In the genomic region with DNA sequence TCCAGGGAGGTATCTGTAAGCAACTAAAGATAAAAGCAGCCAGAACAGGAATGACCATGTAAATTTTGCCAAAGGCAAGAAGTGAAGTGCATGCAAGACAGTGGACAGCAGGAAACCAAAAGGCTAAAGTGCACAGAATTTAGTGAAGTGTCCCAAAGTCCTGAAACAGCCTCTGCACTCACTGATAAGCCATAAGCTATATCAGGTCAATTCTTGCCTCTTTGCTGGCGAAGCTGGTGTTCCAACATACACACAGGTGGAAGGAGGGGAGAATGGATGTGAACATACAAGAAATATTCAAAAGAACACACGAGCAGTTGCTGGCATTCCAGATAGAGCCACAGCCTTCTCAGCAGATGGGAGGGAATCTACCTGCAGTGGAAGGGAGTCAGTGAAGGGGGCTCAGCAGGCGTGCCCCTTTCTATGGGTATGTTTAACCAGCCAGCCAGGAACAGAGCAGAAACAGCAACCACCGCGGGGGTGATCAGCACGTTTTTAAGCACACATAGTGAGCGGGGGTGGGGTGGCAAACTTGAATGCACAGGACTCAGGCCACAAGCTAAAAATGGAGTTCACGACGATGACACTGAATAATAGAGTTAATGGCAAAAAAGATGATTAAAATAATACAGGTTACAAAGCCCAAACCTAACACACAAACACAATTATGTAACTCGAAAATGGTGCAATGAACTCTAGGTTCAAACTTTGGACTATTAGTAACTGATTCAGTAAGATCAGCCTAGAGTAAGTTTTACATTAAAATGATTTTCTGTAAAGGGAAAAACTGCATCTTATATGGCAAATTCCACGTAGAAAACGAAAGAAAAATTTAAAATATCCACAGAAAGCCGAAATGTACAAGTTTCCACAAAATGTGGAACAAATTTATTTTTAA, we compare ENCODE assay signal across 8 cellular contexts. TPM values are rescaled to one million over a fixed set of nuclear protein-coding genes. Genes with fewer than 3 reads are reported as not detected.
DNase-seq lines count a peak whose midpoint lies in the region; ATAC-seq and TF ChIP-seq lines count a peak whose summit lies in the region.

No MANE protein-coding gene starts in this region.

- peaks cover 19% of the 10 kb centered on the region for H3K36me3 Mint-ChIP-seq in Calu3 (ENCODE audit: insufficient read depth, unreplicated experiment)

- TSS peak; percentile 42 for BruUV-seq in Calu3 (replicated peaks; lab: Mats Ljungman, UMichigan)

- no peaks in the 10 kb centered on the region for H3K27me3 Mint-ChIP-seq in Calu3 (ENCODE audit: unreplicated experiment)

- H3K4me3 Mint-ChIP-seq in Calu3 (ENCODE audit: low read depth, unreplicated experiment): peak overlapping the region; percentile 87

- no peak for TF ChIP-seq CTCF in Calu3 (IDR thresholded peaks at IDR 0.05; ENCODE audit: unreplicated experiment)
- no peak for TF ChIP-seq CTCF in sigmoid colon (IDR thresholded peaks at IDR 0.05)

- no peak for TF ChIP-seq POLR2A in sigmoid colon (IDR thresholded peaks at IDR 0.05)

- WGBS in sigmoid colon, 2 donors: 7 to 23% methylated on average over 13 of the region's 13 CpGs

- peaks cover 0 to 24% (median 21%) of the 10 kb centered on the region in 4 donors for H3K4me1 ChIP-seq in sigmoid colon

- H3K27me3 ChIP-seq in MG63 (no peaks in the 10 kb centered on the region), sigmoid colon (no peaks in the 10 kb centered on the region)

- TF ChIP-seq EP300 in sigmoid colon (IDR thresholded peaks at IDR 0.05): no peak

- intact Hi-C loops in Calu3 (cut with micrococcal nuclease; ENCODE audit: unreplicated experiment): no loop called here
- intact Hi-C loops in sigmoid colon (cut with DNase I): loop anchor here (10.0 kb wide), 3 partner anchors 379 to 891 kb away; partner anchors contain the start of gene PXDC1

- H3K36me3 ChIP-seq in MG63 (peaks cover 11% of the 10 kb centered on the region), sigmoid colon (peaks cover 13 to 33% (median 19%) of the 10 kb centered on the region in 4 donors)

- peaks cover 11% of the 10 kb centered on the region for H3K4me1 Mint-ChIP-seq in Calu3 (ENCODE audit: low read depth, unreplicated experiment)

- H3K4me3 ChIP-seq in MG63: peak overlapping the region; percentile 77
- peak overlapping the region; percentile 79 to 94 (median 86) for H3K4me3 ChIP-seq in sigmoid colon

- no peaks in the 10 kb centered on the region for H3K9me3 Mint-ChIP-seq in Calu3 (ENCODE audit: low read depth, unreplicated experiment)

- CTCF ChIA-PET in Calu3 (lab: Charles Lee): no interaction called here

- H3K9me3 ChIP-seq in MG63: no peaks in the 10 kb centered on the region
- H3K9me3 ChIP-seq in sigmoid colon: no peaks in the 10 kb centered on the region

- peak overlapping the region; percentile 90 to 97 (median 95) for H3K27ac ChIP-seq in sigmoid colon

- no peak overlapping the region for H3K27ac Mint-ChIP-seq in Calu3 (ENCODE audit: unreplicated experiment)

- DNase-seq in Calu3: peak; percentile 7
- peak; percentile 26 for DNase-seq in MG63
- peak; percentile 25 for DNase-seq in activated naive CD4-positive, alpha-beta T cell treated with Interleukin-2 at 50 U/mL for 16 hours
- peak; percentile 15 for DNase-seq in hepatic stellate cell (ENCODE audit: low spot score)
- no peak for DNase-seq in sigmoid colon
- no peak for DNase-seq in DMS79 (lab: John Stamatoyannopoulos, UW)

- ATAC-seq in GM19395 (IDR thresholded peaks at IDR 0.05; ENCODE audit: unreplicated experiment) (no peak), HG03135 (IDR thresholded peaks at IDR 0.05; ENCODE audit: unreplicated experiment) (no peak)

RNA-seq across cellular contexts. Expression of gene ECI2, which starts 1.2 kb away (rescaled TPM):
- total RNA-seq in Calu3 (2022): 15.8 and 19.7 TPM in 2 replicates
- total RNA-seq in MG63 (2014; rRNA removed; shearing (Covaris generic); ENCODE audit: low replicate concordance): 45.9 and 64.2 TPM in 2 replicates
- total RNA-seq in sigmoid colon: 10 to 100 TPM; 30.0 to 46.2 (median 39.9) TPM
- 100 to 1,000 TPM in 1 of 3 donors, 10 to 100 TPM in 2; 61.2 to 100 (median 94.1) TPM for polyA plus RNA-seq in sigmoid colon

RNA-seq across cellular contexts. Expression of gene FAM217A, which starts 55.3 kb away (rescaled TPM):
- not detected in 2 replicates for total RNA-seq in Calu3 (2022)
- not detected in 2 replicates for total RNA-seq in MG63 (2014; rRNA removed; shearing (Covaris generic); ENCODE audit: low replicate concordance)
- not detected for total RNA-seq in sigmoid colon
- under 1 TPM in 1 of 3 donors, not detected in 2; 0.03 TPM for polyA plus RNA-seq in sigmoid colon

Comparison
In these comparisons a context has a peak if more than half of its experiments do, and no peak if none do; other contexts are left out.
1. DNase-seq: peak in Calu3 (single experiment), MG63 (single experiment), activated naive CD4-positive, alpha-beta T cell treated with Interleukin-2 at 50 U/mL for 16 hours (single experiment) and hepatic stellate cell (single experiment); none in sigmoid colon (single experiment) and DMS79 (single experiment).